Comparison of ENCODE assay signal across 6 cellular contexts in the genomic region with DNA sequence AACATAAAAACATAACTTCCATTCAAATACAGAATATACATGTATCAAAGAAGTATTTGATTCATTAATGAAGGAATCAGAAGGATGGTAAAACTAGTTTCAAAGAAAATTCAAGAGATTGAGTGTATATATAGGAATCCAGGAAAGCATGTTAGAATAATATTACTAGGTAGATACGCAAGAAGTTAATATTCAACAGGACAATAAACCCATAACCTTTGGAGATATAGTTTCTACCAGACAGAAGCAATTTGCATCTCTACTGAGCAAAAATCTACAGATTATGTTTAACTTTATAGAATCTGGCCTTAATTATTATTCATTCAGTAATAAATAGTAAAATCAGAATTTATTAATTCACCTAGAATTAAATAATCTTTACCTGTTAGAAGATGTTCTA.
"Had no signal": no experiment of that assay in that cellular context is flagged by ENCODE, and none has a peak within 500 bp of the region (broad histone marks: within the 10 kb centered on the region; RNA-seq: fewer than 3 reads in every experiment).

No MANE protein-coding gene starts in this region.

- H3K4me3 ChIP-seq: K562 had no signal

- FAIRE-seq: HepG2, HTR-8/SVneo, K562 had no signal

- DNase-seq: IMR-90, KBM-7 had no signal

- H3K27ac ChIP-seq: HL-60 had no signal

- ATAC-seq: HepG2, K562 had no signal
